ENCODE assay signal across 14 cellular contexts in genomic region chr5:178213748-178214151, GRCh38. TPM values are rescaled to one million over a fixed set of nuclear protein-coding genes. Genes with fewer than 3 reads are reported as not detected.
A peak's percentile ranks its signal among the peaks of the same experiment; 100 is the strongest.
DNase-seq lines count a peak whose midpoint lies in the region; ATAC-seq and TF ChIP-seq lines count a peak whose summit lies in the region.
"Had no signal": no experiment of that assay in that cellular context is flagged by ENCODE, and none has a peak within 500 bp of the region (broad histone marks: within the 10 kb centered on the region; RNA-seq: fewer than 3 reads in every experiment).

No MANE protein-coding gene starts in this region.

- H3K4me3 ChIP-seq in GM23338 (no peak overlapping the region), mucosa of descending colon (no peak overlapping the region)
- H3K4me3 ChIP-seq: SJCRH30 had no signal

- no peak overlapping the region for H2AFZ ChIP-seq in GM23338

- H3K4me3 Mint-ChIP-seq in GM23338: no peak overlapping the region; the same call in 2 of the 3 replicates
- H3K4me3 Mint-ChIP-seq in activated naive CD8-positive, alpha-beta T cell treated with anti-CD3 and anti-CD28 coated beads, Interleukin-2, amount 50 U/mL, for 24 hours: peak overlapping the region; percentile 37

- no peaks in the 10 kb centered on the region for H3K9me2 ChIP-seq in GM23338 (ENCODE audit: insufficient read depth)

- ATAC-seq in GM23338 (peak; percentile 2), mucosa of descending colon (peak; percentile 67), GM19351 (IDR thresholded peaks at IDR 0.05; ENCODE audit: unreplicated experiment) (no peak), HG03565 (IDR thresholded peaks at IDR 0.05; ENCODE audit: unreplicated experiment) (no peak)
- ATAC-seq in activated naive CD8-positive, alpha-beta T cell treated with anti-CD3 and anti-CD28 coated beads, Interleukin-2, amount 50 U/mL, for 24 hours: no peak
- ATAC-seq: foreskin keratinocyte had no signal

- peaks cover 35% of the 10 kb centered on the region for H3K27me3 Mint-ChIP-seq in GM23338 (ENCODE audit: insufficient read depth, low read depth, poor library complexity)
- H3K27me3 Mint-ChIP-seq in activated naive CD8-positive, alpha-beta T cell treated with anti-CD3 and anti-CD28 coated beads, Interleukin-2, amount 50 U/mL, for 24 hours: no peaks in the 10 kb centered on the region

- H3K27ac ChIP-seq in 22Rv1: peak overlapping the region; percentile 53
- H3K27ac ChIP-seq in GM23338 (ENCODE audit: low read depth): no peak overlapping the region; the same call in 1 of the 2 replicates
- H3K27ac ChIP-seq: foreskin keratinocyte, SJCRH30 had no signal

- H3K4me1 Mint-ChIP-seq in GM23338: peaks cover 32% of the 10 kb centered on the region
- peaks cover 20% of the 10 kb centered on the region for H3K4me1 Mint-ChIP-seq in activated naive CD8-positive, alpha-beta T cell treated with anti-CD3 and anti-CD28 coated beads, Interleukin-2, amount 50 U/mL, for 24 hours

- peaks cover 5% of the 10 kb centered on the region for H3K79me2 ChIP-seq in GM23338 (replicated peaks; ENCODE audit: insufficient read depth)

- H3K4me2 ChIP-seq in GM23338: no peak overlapping the region

- no peaks in the 10 kb centered on the region for H3K27me3 ChIP-seq in GM23338 (ENCODE audit: insufficient read depth)
- H3K27me3 ChIP-seq: foreskin keratinocyte, SJCRH30 had no signal

- peaks cover 44% of the 10 kb centered on the region for H3K36me3 ChIP-seq in GM23338 (ENCODE audit: insufficient read depth)
- peaks cover 3% of the 10 kb centered on the region for H3K36me3 ChIP-seq in mucosa of descending colon (ENCODE audit: low read depth)

- no peaks in the 10 kb centered on the region for H3K9me3 ChIP-seq in mucosa of descending colon
- H3K9me3 ChIP-seq: SJCRH30 had no signal

- DNase-seq in GM23338 (ENCODE audit: low spot score) (no peak), mucosa of descending colon (peak in 2 of 3 donors; percentile 73 to 78), T1000 (lab: John Stamatoyannopoulos, UW) (no peak)
- no peak for DNase-seq in activated naive CD8-positive, alpha-beta T cell treated with anti-CD3 and anti-CD28 coated beads, Interleukin-2, amount 50 U/mL, for 24 hours
- DNase-seq in activated CD4-positive, CD25-positive, alpha-beta regulatory T cell treated with anti-CD3 and anti-CD28 coated beads, Interleukin-2, amount 50 U/mL, for 72 hours: no peak
- DNase-seq: C1 segment of cervical spinal cord; foreskin keratinocyte; NCI-H510A treated with DMSO at 0.1 percent for 48 hours; SJCRH30; stimulated activated naive CD4-positive, alpha-beta T cell treated with Interleukin-2 at 50 U/mL for 16 hours had no signal

- peaks cover 37% of the 10 kb centered on the region for H4K20me1 ChIP-seq in GM23338 (replicated peaks; ENCODE audit: insufficient read depth)

- H3K4me1 ChIP-seq in GM23338 (ENCODE audit: insufficient read depth) (peaks cover 7% of the 10 kb centered on the region; the same call in 1 of the 2 replicates), mucosa of descending colon (ENCODE audit: low read depth) (peaks cover 59% of the 10 kb centered on the region)
- H3K4me1 ChIP-seq: foreskin keratinocyte, SJCRH30 had no signal

- H3K27ac Mint-ChIP-seq in GM23338: no peak overlapping the region
- peak overlapping the region; percentile 75 for H3K27ac Mint-ChIP-seq in activated naive CD8-positive, alpha-beta T cell treated with anti-CD3 and anti-CD28 coated beads, Interleukin-2, amount 50 U/mL, for 24 hours

- intact Hi-C loops in mucosa of descending colon (cut with DNase I, micrococcal nuclease): no loop called here

- peaks cover 93% of the 10 kb centered on the region for H3K36me3 Mint-ChIP-seq in GM23338 (ENCODE audit: low read depth)
- peaks cover 78% of the 10 kb centered on the region for H3K36me3 Mint-ChIP-seq in activated naive CD8-positive, alpha-beta T cell treated with anti-CD3 and anti-CD28 coated beads, Interleukin-2, amount 50 U/mL, for 24 hours (ENCODE audit: low read depth)

- H3K9me3 Mint-ChIP-seq in GM23338: no peaks in the 10 kb centered on the region
- no peaks in the 10 kb centered on the region for H3K9me3 Mint-ChIP-seq in activated naive CD8-positive, alpha-beta T cell treated with anti-CD3 and anti-CD28 coated beads, Interleukin-2, amount 50 U/mL, for 24 hours

- TF ChIP-seq CTCF in 22Rv1 (IDR thresholded peaks at IDR 0.05): no peak
- TF ChIP-seq CTCF in GM23338 (conservative IDR thresholded peaks at IDR 0.05; ENCODE audit: low read depth in 2 of 2): no peak
- TF ChIP-seq CTCF in mucosa of descending colon (IDR thresholded peaks at IDR 0.05): no peak

- peaks cover 68% of the 10 kb centered on the region for H3F3A ChIP-seq in GM23338 (replicated peaks; ENCODE audit: low read depth)

TF ChIP-seq in GM23338, 12 proteins besides CTCF, POLR2A, EP300 and RAD21 (continues in another document):
- TF ChIP-seq EZH2phosphoT487 (IDR thresholded peaks at IDR 0.05; ENCODE audit: unreplicated experiment) (no peak), STAT1 (IDR thresholded peaks at IDR 0.05; ENCODE audit: unreplicated experiment) (no peak), ZNF331 (CRISPR knock-in tag; IDR thresholded peaks at IDR 0.05; ENCODE audit: low read depth) (no peak), POLR2AphosphoS5 (IDR thresholded peaks at IDR 0.05; ENCODE audit: low read depth) (no peak), EZH2 (IDR thresholded peaks at IDR 0.05; ENCODE audit: low read depth, unreplicated experiment) (no peak)
- TF ChIP-seq, protein P1, sequence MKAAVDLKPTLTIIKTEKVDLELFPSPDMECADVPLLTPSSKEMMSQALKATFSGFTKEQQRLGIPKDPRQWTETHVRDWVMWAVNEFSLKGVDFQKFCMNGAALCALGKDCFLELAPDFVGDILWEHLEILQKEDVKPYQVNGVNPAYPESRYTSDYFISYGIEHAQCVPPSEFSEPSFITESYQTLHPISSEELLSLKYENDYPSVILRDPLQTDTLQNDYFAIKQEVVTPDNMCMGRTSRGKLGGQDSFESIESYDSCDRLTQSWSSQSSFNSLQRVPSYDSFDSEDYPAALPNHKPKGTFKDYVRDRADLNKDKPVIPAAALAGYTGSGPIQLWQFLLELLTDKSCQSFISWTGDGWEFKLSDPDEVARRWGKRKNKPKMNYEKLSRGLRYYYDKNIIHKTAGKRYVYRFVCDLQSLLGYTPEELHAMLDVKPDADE (IDR thresholded peaks at IDR 0.05): no peak
- TF ChIP-seq, protein P2, sequence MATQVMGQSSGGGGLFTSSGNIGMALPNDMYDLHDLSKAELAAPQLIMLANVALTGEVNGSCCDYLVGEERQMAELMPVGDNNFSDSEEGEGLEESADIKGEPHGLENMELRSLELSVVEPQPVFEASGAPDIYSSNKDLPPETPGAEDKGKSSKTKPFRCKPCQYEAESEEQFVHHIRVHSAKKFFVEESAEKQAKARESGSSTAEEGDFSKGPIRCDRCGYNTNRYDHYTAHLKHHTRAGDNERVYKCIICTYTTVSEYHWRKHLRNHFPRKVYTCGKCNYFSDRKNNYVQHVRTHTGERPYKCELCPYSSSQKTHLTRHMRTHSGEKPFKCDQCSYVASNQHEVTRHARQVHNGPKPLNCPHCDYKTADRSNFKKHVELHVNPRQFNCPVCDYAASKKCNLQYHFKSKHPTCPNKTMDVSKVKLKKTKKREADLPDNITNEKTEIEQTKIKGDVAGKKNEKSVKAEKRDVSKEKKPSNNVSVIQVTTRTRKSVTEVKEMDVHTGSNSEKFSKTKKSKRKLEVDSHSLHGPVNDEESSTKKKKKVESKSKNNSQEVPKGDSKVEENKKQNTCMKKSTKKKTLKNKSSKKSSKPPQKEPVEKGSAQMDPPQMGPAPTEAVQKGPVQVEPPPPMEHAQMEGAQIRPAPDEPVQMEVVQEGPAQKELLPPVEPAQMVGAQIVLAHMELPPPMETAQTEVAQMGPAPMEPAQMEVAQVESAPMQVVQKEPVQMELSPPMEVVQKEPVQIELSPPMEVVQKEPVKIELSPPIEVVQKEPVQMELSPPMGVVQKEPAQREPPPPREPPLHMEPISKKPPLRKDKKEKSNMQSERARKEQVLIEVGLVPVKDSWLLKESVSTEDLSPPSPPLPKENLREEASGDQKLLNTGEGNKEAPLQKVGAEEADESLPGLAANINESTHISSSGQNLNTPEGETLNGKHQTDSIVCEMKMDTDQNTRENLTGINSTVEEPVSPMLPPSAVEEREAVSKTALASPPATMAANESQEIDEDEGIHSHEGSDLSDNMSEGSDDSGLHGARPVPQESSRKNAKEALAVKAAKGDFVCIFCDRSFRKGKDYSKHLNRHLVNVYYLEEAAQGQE (IDR thresholded peaks at IDR 0.05; ENCODE audit: unreplicated experiment): no peak

RNA-seq across cellular contexts. Expression of gene HNRNPAB, which starts 9.4 kb away (rescaled TPM):
- total RNA-seq in GM23338 (2014; rRNA removed; shearing (Covaris generic)): 304 and 345 TPM in 2 replicates
- polyA plus RNA-seq in GM23338 (2016; fragmentation: Nextera tagmentation; extraction: Ambion mirVana): 579 and 599 TPM in 2 replicates
- 100 to 1,000 TPM; 209 to 327 (median 244) TPM for total RNA-seq in mucosa of descending colon

RNA-seq across cellular contexts. Expression of gene PHYKPL, which starts 18.9 kb away (rescaled TPM):
- 12.4 and 15.9 TPM in 2 replicates for total RNA-seq in GM23338 (2014; rRNA removed; shearing (Covaris generic))
- 17.8 and 20.8 TPM in 2 replicates for polyA plus RNA-seq in GM23338 (2016; fragmentation: Nextera tagmentation; extraction: Ambion mirVana)
- 100 to 1,000 TPM; 179 to 331 (median 194) TPM for total RNA-seq in mucosa of descending colon

RNA-seq across cellular contexts. Expression of gene GMCL2, which starts 26.6 kb away (rescaled TPM):
- 0.07 and 0.08 TPM in 2 replicates for total RNA-seq in GM23338 (2014; rRNA removed; shearing (Covaris generic))
- polyA plus RNA-seq in GM23338 (2016; fragmentation: Nextera tagmentation; extraction: Ambion mirVana): not detected in 2 replicates
- total RNA-seq in mucosa of descending colon: not detected
- total RNA-seq: foreskin keratinocyte, kidney epithelial cell, SJCRH30 had no signal
- polyA plus RNA-seq: foreskin keratinocyte had no signal

Comparison
In these comparisons a context has a peak if more than half of its experiments do, and no peak if none do; other contexts are left out.
1. ATAC-seq: peak in GM23338 (single experiment) and mucosa of descending colon (single experiment); none in activated naive CD8-positive, alpha-beta T cell treated with anti-CD3 and anti-CD28 coated beads, Interleukin-2, amount 50 U/mL, for 24 hours (single experiment), GM19351 (single experiment) and HG03565 (single experiment).
2. DNase-seq: peak in mucosa of descending colon (2 of 3); none in GM23338 (single experiment), activated naive CD8-positive, alpha-beta T cell treated with anti-CD3 and anti-CD28 coated beads, Interleukin-2, amount 50 U/mL, for 24 hours (single experiment), T1000 (single experiment) and activated CD4-positive, CD25-positive, alpha-beta regulatory T cell treated with anti-CD3 and anti-CD28 coated beads, Interleukin-2, amount 50 U/mL, for 72 hours (single experiment).
3. RNA of gene PHYKPL, which starts 18.9 kb away (total RNA-seq): 179 to 331 TPM in mucosa of descending colon; 12.4 to 15.9 TPM in GM23338; every median in the first group is over 10 times any median in the second.